8 cellular contexts compared by ENCODE assay signal in the genomic region with DNA sequence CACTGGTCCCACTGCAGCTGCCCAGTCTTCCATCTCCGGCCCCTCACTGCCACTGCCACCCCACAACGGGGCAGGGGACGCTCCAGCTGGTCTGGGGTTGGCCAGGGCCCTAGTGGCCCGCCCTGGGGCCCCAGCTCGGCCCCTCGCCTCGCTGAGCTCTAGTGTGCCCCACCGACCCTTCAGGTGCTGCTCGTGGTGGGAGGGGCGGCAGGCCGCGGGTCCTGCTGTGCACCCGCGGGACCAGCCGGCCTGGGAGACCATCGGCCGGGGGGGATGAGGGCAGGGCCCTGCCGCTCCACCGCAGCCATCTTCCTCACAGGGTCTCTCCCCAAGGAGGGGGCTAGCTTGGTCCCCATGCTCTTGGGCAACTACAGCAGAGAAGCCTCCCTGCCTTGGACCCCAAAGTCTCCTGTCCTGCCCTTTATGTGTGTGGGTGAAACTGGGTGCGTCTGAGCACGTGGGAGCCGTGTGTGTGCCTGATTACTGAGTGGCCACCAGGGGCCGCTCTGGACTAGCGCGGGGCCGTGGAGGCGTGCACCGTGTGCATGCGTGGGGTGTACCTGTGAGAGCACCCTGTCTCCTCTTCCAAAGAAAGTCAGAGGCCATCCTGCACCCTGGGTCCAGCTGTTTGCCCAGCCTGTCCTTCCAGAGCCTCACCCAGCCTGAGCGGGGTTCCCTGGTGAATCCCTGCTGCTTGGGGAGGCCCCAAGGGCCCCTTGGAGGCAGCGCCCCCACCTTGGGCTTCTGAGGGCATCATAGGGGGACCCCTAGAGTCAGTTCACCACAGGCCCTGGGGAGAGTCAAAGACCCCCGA. TPM values are rescaled to one million over a fixed set of nuclear protein-coding genes. Genes with fewer than 3 reads are reported as not detected.
DNase-seq lines count a peak whose midpoint lies in the region; ATAC-seq and TF ChIP-seq lines count a peak whose summit lies in the region.

No MANE protein-coding gene starts in this region.

- BruUV-seq in Caco-2 (replicated peaks; lab: Mats Ljungman, UMichigan), result no TSS peak

- H3K36me3 ChIP-seq in Caco-2 (ENCODE audit: control insufficient read depth, insufficient read depth, low read length) (no peaks in the 10 kb centered on the region), breast epithelium (no peaks in the 10 kb centered on the region)

- CTCF ChIA-PET in Caco-2 (lab: Charles Lee), result interaction anchor here (1.4 kb wide), 1 partner anchor 25 kb away, joined by 4 read pairs; no protein-coding TSS in a partner anchor

- H3K4me3 Mint-ChIP-seq in Caco-2 (ENCODE audit: unreplicated experiment), result no peak overlapping the region

- POLR2A ChIA-PET in Caco-2 (lab: Charles Lee), result interaction anchor here (0.6 kb wide), 1 partner anchor 28 kb away, joined by 3 read pairs; no protein-coding TSS in a partner anchor

- no peaks in the 10 kb centered on the region for H3K9me3 Mint-ChIP-seq in Caco-2 (ENCODE audit: unreplicated experiment)

- peak; percentile 72 to 79 for TF ChIP-seq CTCF in Caco-2 (IDR thresholded peaks at IDR 0.05; ENCODE audit: insufficient read depth in 1 of 2, low read depth in 1 of 2, low read length in 1 of 2, severe bottlenecking in 1 of 2, unreplicated experiment in 1 of 2)
- TF ChIP-seq CTCF in VCaP (conservative IDR thresholded peaks at IDR 0.05), result peak; percentile 80
- TF ChIP-seq CTCF in breast epithelium (IDR thresholded peaks at IDR 0.05), result peak; percentile 17 to 70 (median 65)

- H3K27me3 Mint-ChIP-seq in Caco-2 (ENCODE audit: insufficient read depth, unreplicated experiment), result peaks cover 11% of the 10 kb centered on the region

- H3K27me3 ChIP-seq in Caco-2 (replicated peaks; ENCODE audit: control insufficient read depth, insufficient read depth, low read length) (no peaks in the 10 kb centered on the region), breast epithelium (no peaks in the 10 kb centered on the region)

- DNase-seq in Caco-2, result peak; percentile 44 to 57
- DNase-seq in Kasumi-1 (lab: John Stamatoyannopoulos, UW), result peak; percentile 60 to 66
- peak in 1 of 2 donors; percentile 52 for DNase-seq in breast epithelium (ENCODE audit: low spot score in 2 of 2)
- DNase-seq in kidney tubule cell (ENCODE audit: low spot score), result peak; percentile 17
- peak; percentile 16 to 41 (median 32) for DNase-seq in stimulated activated CD4-positive, alpha-beta T cell treated with anti-CD3 and anti-CD28 coated beads, TNF-alpha, amount 100 ng/mL, for 4 hours (ENCODE audit: low read depth in 3 of 3)
- DNase-seq in occipital lobe (lab: John Stamatoyannopoulos, UW), result no peak

- no peak overlapping the region for H3K27ac Mint-ChIP-seq in Caco-2 (ENCODE audit: unreplicated experiment)

- H3K27ac ChIP-seq in VCaP (no peak overlapping the region), breast epithelium (no peak overlapping the region)

- H3K4me1 Mint-ChIP-seq in Caco-2 (ENCODE audit: low read depth, unreplicated experiment), result no peaks in the 10 kb centered on the region

- H3K4me3 ChIP-seq in Caco-2 (ENCODE audit: low read depth, low read length) (no peak overlapping the region), breast epithelium (peak overlapping the region in 1 of 3 donors; percentile 0)

- no peaks in the 10 kb centered on the region for H3K9me3 ChIP-seq in Caco-2
- H3K9me3 ChIP-seq in breast epithelium, result no peaks in the 10 kb centered on the region

- TF ChIP-seq POLR2A in breast epithelium (IDR thresholded peaks at IDR 0.05), result no peak

- H3K36me3 Mint-ChIP-seq in Caco-2 (ENCODE audit: insufficient read depth, unreplicated experiment), result peaks cover 4% of the 10 kb centered on the region

- H3K4me1 ChIP-seq in Caco-2 (no peaks in the 10 kb centered on the region), breast epithelium (no peaks in the 10 kb centered on the region)

- intact Hi-C loops in Caco-2 (cut with micrococcal nuclease; ENCODE audit: unreplicated experiment) (no loop called here), breast epithelium (cut with DNase I; ENCODE audit: low total_unique reads) (no loop called here)

- ATAC-seq in HG03342 (IDR thresholded peaks at IDR 0.05; ENCODE audit: unreplicated experiment), result no peak

RNA-seq across cellular contexts. Expression of a gene that starts 6.0 kb away (rescaled TPM):
- total RNA-seq in Caco-2 (2022) (not detected in 2 replicates), breast epithelium (under 1 TPM in 2 of 3 donors, not detected in 1; 0.44 to 0.80 TPM), occipital lobe (not detected)

RNA-seq across cellular contexts. Expression of a gene that starts 51.4 kb away (rescaled TPM):
- total RNA-seq in Caco-2 (2022) (17.2 and 22.3 TPM in 2 replicates), breast epithelium (10 to 100 TPM; 16.0 to 33.1 (median 32.1) TPM), occipital lobe (11.9 TPM)

RNA-seq across cellular contexts. Expression of a gene that starts 59.4 kb away (rescaled TPM):
- total RNA-seq in Caco-2 (2022) (4.3 and 4.5 TPM in 2 replicates), breast epithelium (10 to 100 TPM in 1 of 3 donors, 1 to 10 TPM in 2; 4.8 to 28.8 (median 5.9) TPM), occipital lobe (6.2 TPM)
